Comparison of ENCODE assay signal across 26 cellular contexts in genomic region chr3:157280786-157281185, GRCh38.
"Had no signal": no experiment of that assay in that cellular context is flagged by ENCODE, and none has a peak within 500 bp of the region (broad histone marks: within the 10 kb centered on the region; RNA-seq: fewer than 3 reads in every experiment).

No MANE protein-coding gene starts in this region.

- H3K27ac Mint-ChIP-seq: activated CD4-positive, alpha-beta T cell treated with anti-CD3 and anti-CD28 coated beads, Interleukin-2, amount 10 ng/mL, durations not matched to agents 24 days and 14 days; activated CD8-positive, alpha-beta T cell treated with anti-CD3 and anti-CD28 coated beads for 36 hours; activated naive CD8-positive, alpha-beta T cell treated with anti-CD3 and anti-CD28 coated beads, Interleukin-2, amount 10 ng/mL, durations not matched to agents 7 days and 5 days; activated T-helper 2 cell treated with anti-CD3 and anti-CD28 coated beads, Interferon-gamma antibody, Interleukin-2, Interleukin-4, amounts not matched to agents 10 μg/mL and 5 μg/mL and 100 μg/mL, durations not matched to agents 14 hours and 24 hours and 36 hours; mesothelial cell of epicardium; nephron progenitor cell had no signal

- H3K9me3 Mint-ChIP-seq: activated CD4-positive, alpha-beta T cell treated with anti-CD3 and anti-CD28 coated beads, Interleukin-2, amount 10 ng/mL, durations not matched to agents 24 days and 14 days; activated CD8-positive, alpha-beta T cell treated with anti-CD3 and anti-CD28 coated beads for 36 hours; activated naive CD8-positive, alpha-beta T cell treated with anti-CD3 and anti-CD28 coated beads, Interleukin-2, amount 10 ng/mL, durations not matched to agents 7 days and 5 days; activated T-helper 2 cell treated with anti-CD3 and anti-CD28 coated beads, Interferon-gamma antibody, Interleukin-2, Interleukin-4, amounts not matched to agents 10 μg/mL and 5 μg/mL and 100 μg/mL, durations not matched to agents 14 hours and 24 hours and 36 hours; brain; central memory CD8-positive, alpha-beta T cell; mesothelial cell of epicardium; nephron progenitor cell had no signal

- FAIRE-seq: frontal cortex, urothelium cell line had no signal

- H3K4me3 Mint-ChIP-seq: activated CD4-positive, alpha-beta T cell treated with anti-CD3 and anti-CD28 coated beads, Interleukin-2, amount 10 ng/mL, durations not matched to agents 24 days and 14 days; activated CD8-positive, alpha-beta T cell treated with anti-CD3 and anti-CD28 coated beads for 36 hours; activated naive CD8-positive, alpha-beta T cell treated with anti-CD3 and anti-CD28 coated beads, Interleukin-2, amount 10 ng/mL, durations not matched to agents 7 days and 5 days; brain; central memory CD8-positive, alpha-beta T cell; mesothelial cell of epicardium; nephron progenitor cell had no signal

- H3K4me3 ChIP-seq: lower lobe of right lung, tibial nerve had no signal

- H3K27ac ChIP-seq: lower lobe of right lung had no signal

- H3K27me3 Mint-ChIP-seq: activated CD8-positive, alpha-beta T cell treated with anti-CD3 and anti-CD28 coated beads for 36 hours; activated naive CD8-positive, alpha-beta T cell treated with anti-CD3 and anti-CD28 coated beads, Interleukin-2, amount 10 ng/mL, durations not matched to agents 7 days and 5 days; brain; central memory CD8-positive, alpha-beta T cell had no signal

- ATAC-seq: activated CD8-positive, alpha-beta T cell treated with anti-CD3 and anti-CD28 coated beads for 36 hours; esophagus mucosa; lower lobe of right lung; stimulated activated naive CD8-positive, alpha-beta T cell treated with anti-CD3 and anti-CD28 coated beads, Interleukin-15, Interleukin-2, amounts not matched to agents 100 U/mL and 50 U/mL, for 24 hours had no signal

- H3K36me3 ChIP-seq: lower lobe of right lung, tibial nerve had no signal

- H3K4me1 Mint-ChIP-seq: activated CD4-positive, alpha-beta T cell treated with anti-CD3 and anti-CD28 coated beads, Interleukin-2, amount 10 ng/mL, durations not matched to agents 24 days and 14 days; activated naive CD8-positive, alpha-beta T cell treated with anti-CD3 and anti-CD28 coated beads, Interleukin-2, amount 10 ng/mL, durations not matched to agents 7 days and 5 days; central memory CD8-positive, alpha-beta T cell; nephron progenitor cell had no signal

- DNase-seq: activated CD4-positive, alpha-beta T cell treated with anti-CD3 and anti-CD28 coated beads, Interleukin-2, amount 10 ng/mL, durations not matched to agents 24 days and 14 days; activated CD8-positive, alpha-beta T cell treated with anti-CD3 and anti-CD28 coated beads for 36 hours; activated naive CD4-positive, alpha-beta T cell treated with Interleukin-2 at 50 U/mL for 16 hours; activated naive CD8-positive, alpha-beta T cell treated with anti-CD3 and anti-CD28 coated beads, Interleukin-2, amount 10 ng/mL, durations not matched to agents 7 days and 5 days; activated T-cell treated with anti-CD3 and anti-CD28 coated beads, Interleukin-2, amount 50 U/mL, for 1 hour; anterior cingulate cortex; effector CD8-positive, alpha-beta T cell; hypothalamus; islet precursor cell; lower lobe of right lung; nephron progenitor cell; occipital lobe; retina; stimulated activated CD4-positive, alpha-beta T cell treated with anti-CD3 and anti-CD28 coated beads, Interleukin-2, amount 100 ng/mL, for 24 hours; stimulated activated naive CD8-positive, alpha-beta T cell treated with anti-CD3 and anti-CD28 coated beads, Interleukin-15, Interleukin-2, amounts not matched to agents 100 U/mL and 50 U/mL, for 24 hours; substantia nigra; T-helper 1 cell; T-helper 9 cell had no signal

- H3K9me3 ChIP-seq: lower lobe of right lung, tibial nerve had no signal

- H3K4me1 ChIP-seq: lower lobe of right lung had no signal

- H3K36me3 Mint-ChIP-seq: brain, mesothelial cell of epicardium had no signal

- H3K27me3 ChIP-seq: tibial nerve had no signal
